ENCODE assay signal across 12 cellular contexts in the genomic region with DNA sequence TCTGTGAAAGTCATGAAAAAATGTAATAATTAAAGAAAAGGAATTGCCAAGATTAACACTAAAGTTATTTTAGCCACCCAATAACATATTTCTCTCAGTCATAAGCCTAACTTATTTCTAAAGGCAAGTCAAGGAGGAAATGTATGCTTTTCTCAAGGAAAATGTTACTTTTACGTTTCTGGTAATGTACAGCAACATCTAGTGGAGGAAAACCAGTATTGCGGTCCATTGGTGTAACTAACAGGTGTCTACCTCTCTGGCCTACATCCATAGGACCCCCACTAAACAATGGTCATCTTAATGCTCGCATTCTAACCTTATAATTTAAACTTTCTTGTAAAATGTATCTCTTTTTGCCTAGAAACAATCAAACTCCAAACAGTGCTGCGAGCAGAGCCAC.
DNase-seq lines count a peak whose midpoint lies in the region; ATAC-seq, FAIRE-seq and TF ChIP-seq lines count a peak whose summit lies in the region.
"Had no signal": no experiment of that assay in that cellular context is flagged by ENCODE, and none has a peak within 500 bp of the region (broad histone marks: within the 10 kb centered on the region; RNA-seq: fewer than 3 reads in every experiment).

No MANE protein-coding gene starts in this region.

- no peak overlapping the region for H3K27ac ChIP-seq in kidney (ENCODE audit: low read depth in 2 of 2, low read length in 2 of 2)
- H3K27ac ChIP-seq in ovary = no peak overlapping the region
- H3K27ac ChIP-seq: Peyer's patch, stomach had no signal

- intact Hi-C loops in kidney (cut with DNase I) = no loop called here
- intact Hi-C loops in ovary (cut with DNase I) = no loop called here

- no peak for TF ChIP-seq EP300 in ovary (IDR thresholded peaks at IDR 0.05)

- peak; percentile 6 for DNase-seq in EL
- DNase-seq in HFF-Myc (ENCODE audit: extremely low read depth, low read depth) = no peak
- DNase-seq in adipocyte (ENCODE audit: low read depth) = peak; percentile 48
- no peak for DNase-seq in kidney
- no peak for DNase-seq in ovary
- DNase-seq in NCI-H446 (lab: John Stamatoyannopoulos, UW) = no peak
- DNase-seq: left ventricle myocardium superior, Peyer's patch, small intestine, stomach had no signal

- ATAC-seq in HG03108 (IDR thresholded peaks at IDR 0.05; ENCODE audit: unreplicated experiment) (no peak), GM21360 (IDR thresholded peaks at IDR 0.05; ENCODE audit: unreplicated experiment) (no peak)
- ATAC-seq: left ventricle myocardium superior had no signal

- H3K9me3 ChIP-seq in adipocyte (ENCODE audit: control insufficient read depth, low read length) = peaks cover 25% of the 10 kb centered on the region
- H3K9me3 ChIP-seq in kidney (ENCODE audit: control insufficient read depth in 1 of 2, low read length in 2 of 2) = peaks cover 14 to 26% of the 10 kb centered on the region in 2 donors
- peaks cover 0 to 13% of the 10 kb centered on the region in 2 donors for H3K9me3 ChIP-seq in ovary

- H3K4me1 ChIP-seq in adipocyte (ENCODE audit: control insufficient read depth, insufficient read depth, low read length) (no peaks in the 10 kb centered on the region), kidney (ENCODE audit: control insufficient read depth in 1 of 2, insufficient read depth in 1 of 2, low read depth in 1 of 2, low read length in 2 of 2) (no peaks in the 10 kb centered on the region), ovary (ENCODE audit: insufficient read depth) (no peaks in the 10 kb centered on the region)
- H3K4me1 ChIP-seq: Peyer's patch, stomach had no signal

- no peak for TF ChIP-seq POLR2A in ovary (IDR thresholded peaks at IDR 0.05)

- no peak for FAIRE-seq in kidney (lab: Jason Lieb, UNC)
- FAIRE-seq: small intestine had no signal

- no peaks in the 10 kb centered on the region for H3K27me3 ChIP-seq in adipocyte (replicated peaks; ENCODE audit: control insufficient read depth, insufficient read depth, low read length)
- no peaks in the 10 kb centered on the region for H3K27me3 ChIP-seq in ovary
- H3K27me3 ChIP-seq: Peyer's patch, stomach had no signal

- H3K36me3 ChIP-seq in adipocyte (ENCODE audit: control insufficient read depth, insufficient read depth, low read length, severe bottlenecking) = no peaks in the 10 kb centered on the region
- H3K36me3 ChIP-seq in kidney (ENCODE audit: control insufficient read depth in 1 of 2, insufficient read depth in 2 of 2, low read length in 2 of 2) = no peaks in the 10 kb centered on the region
- no peaks in the 10 kb centered on the region for H3K36me3 ChIP-seq in ovary
- H3K36me3 ChIP-seq: Peyer's patch, stomach had no signal

- H3K9ac ChIP-seq in adipocyte (ENCODE audit: low read length) (no peak overlapping the region), kidney (ENCODE audit: low read length in 2 of 2) (no peak overlapping the region)

- 68 to 75% (median 73%) methylated on average over 4 of the region's 4 CpGs for WGBS in ovary, 3 donors

- TF ChIP-seq CTCF in HFF-Myc (IDR thresholded peaks at IDR 0.05; ENCODE audit: low read depth, low read length, missing control alignments) = peak; percentile 42
- TF ChIP-seq CTCF in kidney (IDR thresholded peaks at IDR 0.05; ENCODE audit: borderline replicate concordance, extremely low read depth, insufficient read depth) = peak; percentile 31
- TF ChIP-seq CTCF in ovary (IDR thresholded peaks at IDR 0.05) = no peak

- no peak overlapping the region for H3K4me3 ChIP-seq in HFF-Myc (replicated peaks; ENCODE audit: low read depth, low read length)
- no peak overlapping the region for H3K4me3 ChIP-seq in adipocyte (ENCODE audit: low read length)
- no peak overlapping the region for H3K4me3 ChIP-seq in kidney (ENCODE audit: low read length in 2 of 2)
- H3K4me3 ChIP-seq in ovary = no peak overlapping the region
- H3K4me3 ChIP-seq: Peyer's patch, stomach had no signal

Comparison
In these comparisons a context has a peak if more than half of its experiments do, and no peak if none do; other contexts are left out.
1. DNase-seq: peak in EL (single experiment) and adipocyte (single experiment); none in HFF-Myc (single experiment), kidney (single experiment), ovary (0 of 5) and NCI-H446 (0 of 2).
2. CTCF ChIP-seq: peak in HFF-Myc (single experiment) and kidney (single experiment); none in ovary (0 of 3).